1 cellular context compared by ENCODE assay signal in genomic region chr22:20963201-20964052, GRCh38.
TF ChIP-seq lines count a peak whose summit lies in the region.

No MANE protein-coding gene starts in this region.

TF ChIP-seq in HepG2, 621 proteins besides CTCF, POLR2A, EP300 and RAD21 (continues in another document):
- TF ChIP-seq MED8 (CRISPR knock-in tag; IDR thresholded peaks at IDR 0.05; ENCODE audit: insufficient replicate concordance): peak; percentile 25
- peak; percentile 71 for TF ChIP-seq ZNF629 (CRISPR knock-in tag; conservative IDR thresholded peaks at IDR 0.05)
- peak; percentile 65; the same call in 1 of the 2 replicates for TF ChIP-seq THAP9 (CRISPR knock-in tag; IDR thresholded peaks at IDR 0.05; ENCODE audit: borderline replicate concordance)
- TF ChIP-seq ZNF513 (CRISPR knock-in tag; conservative IDR thresholded peaks at IDR 0.05): no peak
- TF ChIP-seq ZNF354B (CRISPR knock-in tag; IDR thresholded peaks at IDR 0.05): no peak
- TF ChIP-seq JUND (CRISPR knock-in tag; IDR thresholded peaks at IDR 0.05): no peak
- no peak for TF ChIP-seq SMC3 (IDR thresholded peaks at IDR 0.05; ENCODE audit: low read length)
- no peak for TF ChIP-seq PBX2 (CRISPR knock-in tag; IDR thresholded peaks at IDR 0.05)
- 0 out of 2 replicates have a peak, but pooled peaks have one; percentile 34 for TF ChIP-seq KAT7 (CRISPR knock-in tag; IDR thresholded peaks at IDR 0.05; ENCODE audit: borderline replicate concordance)
- TF ChIP-seq ZBTB14 (CRISPR knock-in tag; IDR thresholded peaks at IDR 0.05): no peak
- TF ChIP-seq TFDP1 (CRISPR knock-in tag; IDR thresholded peaks at IDR 0.05; ENCODE audit: borderline replicate concordance): peak; percentile 15; the same call in 1 of the 2 replicates
- 0 out of 2 replicates have a peak, but pooled peaks have one; percentile 55 for TF ChIP-seq ZBTB34 (CRISPR knock-in tag; IDR thresholded peaks at IDR 0.05)
- no peak for TF ChIP-seq ZNF746 (CRISPR knock-in tag; IDR thresholded peaks at IDR 0.05)
- no peak for TF ChIP-seq ZNF501 (CRISPR knock-in tag; IDR thresholded peaks at IDR 0.05)
- no peak for TF ChIP-seq NFYC (CRISPR knock-in tag; IDR thresholded peaks at IDR 0.05)
- TF ChIP-seq HNRNPL (IDR thresholded peaks at IDR 0.05; ENCODE audit: low read depth, low read length): peak; percentile 79; the same call in 1 of the 2 replicates
- TF ChIP-seq MEIS2 (CRISPR knock-in tag; IDR thresholded peaks at IDR 0.05): no peak; the same call in 1 of the 2 replicates
- peak; percentile 28; the same call in 1 of the 2 replicates for TF ChIP-seq RBFOX2 (IDR thresholded peaks at IDR 0.05; ENCODE audit: low read depth, low read length)
- TF ChIP-seq STAG1 (CRISPR knock-in tag; IDR thresholded peaks at IDR 0.05): 0 out of 2 replicates have a peak, but pooled peaks have one; percentile 6
- TF ChIP-seq PTBP1 (IDR thresholded peaks at IDR 0.05; ENCODE audit: low read depth, low read length, poor library complexity, severe bottlenecking): peak; percentile 29
- no peak for TF ChIP-seq SYNCRIP (IDR thresholded peaks at IDR 0.05; ENCODE audit: insufficient read depth, low read depth, low read length)
- TF ChIP-seq ZNF510 (CRISPR knock-in tag; IDR thresholded peaks at IDR 0.05; ENCODE audit: low read depth): no peak
- TF ChIP-seq ZNF552 (CRISPR knock-in tag; IDR thresholded peaks at IDR 0.05; ENCODE audit: borderline replicate concordance): no peak
- 0 out of 2 replicates have a peak, but pooled peaks have one; percentile 11 for TF ChIP-seq ZNF274 (CRISPR knock-in tag; IDR thresholded peaks at IDR 0.05)
- peak; percentile 34; the same call in 1 of the 2 replicates for TF ChIP-seq GMEB1 (CRISPR knock-in tag; IDR thresholded peaks at IDR 0.05; ENCODE audit: borderline replicate concordance)
- TF ChIP-seq PRMT3 (CRISPR knock-in tag; IDR thresholded peaks at IDR 0.05; ENCODE audit: borderline replicate concordance, low read depth): no peak
- peak; percentile 83 for TF ChIP-seq HDAC2 (CRISPR knock-in tag; IDR thresholded peaks at IDR 0.05)
- peak; percentile 48; the same call in 1 of the 2 replicates for TF ChIP-seq DMAP1 (CRISPR knock-in tag; IDR thresholded peaks at IDR 0.05)
- TF ChIP-seq CBX5 (CRISPR knock-in tag; IDR thresholded peaks at IDR 0.05; ENCODE audit: borderline replicate concordance): 0 out of 2 replicates have a peak, but pooled peaks have one; percentile 44
- peak; percentile 47; the same call in 1 of the 2 replicates for TF ChIP-seq MIER3 (CRISPR knock-in tag; IDR thresholded peaks at IDR 0.05; ENCODE audit: borderline replicate concordance)
- TF ChIP-seq POLR2AphosphoS5 (IDR thresholded peaks at IDR 0.05; ENCODE audit: low read depth, low read length): peak; percentile 13; the same call in 1 of the 2 replicates
- no peak for TF ChIP-seq SRY (CRISPR knock-in tag; IDR thresholded peaks at IDR 0.05)
- peak; percentile 80 for TF ChIP-seq PAXIP1 (CRISPR knock-in tag; conservative IDR thresholded peaks at IDR 0.05)
- peak; percentile 41; the same call in 1 of the 2 replicates for TF ChIP-seq FOXA3 (CRISPR knock-in tag; IDR thresholded peaks at IDR 0.05)
- TF ChIP-seq SOX5 (CRISPR knock-in tag; IDR thresholded peaks at IDR 0.05; ENCODE audit: borderline replicate concordance): peak; percentile 30; the same call in 1 of the 2 replicates
- peak; percentile 65; the same call in 1 of the 2 replicates for TF ChIP-seq ZSCAN29 (CRISPR knock-in tag; conservative IDR thresholded peaks at IDR 0.05)
- peak; percentile 59; the same call in 1 of the 2 replicates for TF ChIP-seq ZNF609 (CRISPR knock-in tag; IDR thresholded peaks at IDR 0.05; ENCODE audit: borderline replicate concordance)
- TF ChIP-seq SALL2 (CRISPR knock-in tag; IDR thresholded peaks at IDR 0.05): peak; percentile 45
- TF ChIP-seq ZNF251 (CRISPR knock-in tag; IDR thresholded peaks at IDR 0.05): 0 out of 2 replicates have a peak, but pooled peaks have one; percentile 42
